ENCODE assay signal across 10 cellular contexts in the genomic region with DNA sequence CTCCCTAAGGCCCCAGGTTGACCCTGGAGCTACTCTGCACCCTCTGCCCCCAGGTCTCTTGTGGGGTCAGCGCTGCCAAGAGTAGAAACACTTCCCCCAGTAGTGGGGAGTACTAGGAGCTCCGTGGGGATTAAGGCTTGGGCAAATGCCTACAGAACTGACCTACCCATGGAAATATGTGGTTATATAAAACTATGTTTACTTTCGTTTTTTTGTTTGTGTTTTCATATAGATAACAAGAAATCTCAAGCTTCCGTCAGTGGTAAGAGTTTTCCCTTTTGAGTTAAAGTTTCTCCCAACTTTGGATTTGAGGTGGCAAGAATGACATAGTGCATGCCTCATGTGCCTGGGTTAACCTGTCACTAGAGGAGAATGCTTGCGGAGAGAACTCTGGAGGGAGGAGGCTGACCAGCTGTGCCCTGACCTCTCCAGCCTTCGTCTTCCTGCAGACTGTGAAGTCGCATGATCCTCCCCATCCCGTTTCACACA. TPM values are rescaled to one million over a fixed set of nuclear protein-coding genes. Genes with fewer than 3 reads are reported as not detected.
DNase-seq lines count a peak whose midpoint lies in the region; ATAC-seq and TF ChIP-seq lines count a peak whose summit lies in the region.
"Had no signal": no experiment of that assay in that cellular context is flagged by ENCODE, and none has a peak within 500 bp of the region (broad histone marks: within the 10 kb centered on the region; RNA-seq: fewer than 3 reads in every experiment).

No MANE protein-coding gene starts in this region.

- peak overlapping the region; percentile 18 for H3K4me3 ChIP-seq in CD8-positive, alpha-beta T cell (ENCODE audit: low read depth, low read length)
- no peak overlapping the region for H3K4me3 ChIP-seq in rectal smooth muscle tissue (ENCODE audit: low read length)

- peaks cover 98% of the 10 kb centered on the region for H3K4me1 ChIP-seq in CD8-positive, alpha-beta T cell (ENCODE audit: insufficient read depth, low read length)
- peaks cover 40% of the 10 kb centered on the region for H3K4me1 ChIP-seq in rectal smooth muscle tissue (ENCODE audit: control insufficient read depth, insufficient read depth, low read length)

- no peak for ATAC-seq in CD8-positive, alpha-beta T cell
- no peak for ATAC-seq in activated naive CD8-positive, alpha-beta T cell treated with anti-CD3 and anti-CD28 coated beads, Interleukin-2, amount 10 ng/mL, durations not matched to agents 7 days and 5 days (ENCODE audit: low read depth)
- ATAC-seq in left cardiac atrium (peak; percentile 1 to 17), HG03354 (IDR thresholded peaks at IDR 0.05; ENCODE audit: poor library complexity, severe bottlenecking, unreplicated experiment) (no peak), HG02852 (IDR thresholded peaks at IDR 0.05; ENCODE audit: unreplicated experiment) (no peak)

- POLR2A ChIA-PET in CD8-positive, alpha-beta T cell (lab: Charles Lee): interaction anchor here (1.0 to 14.9 kb wide), 5 partner anchors 15 to 44 kb away, joined by 3 to 308 read pairs (median 3); partner anchors contain the start of gene MED15
- POLR2A ChIA-PET in activated naive CD8-positive, alpha-beta T cell treated with anti-CD3 and anti-CD28 coated beads, Interleukin-2, amount 10 ng/mL, durations not matched to agents 7 days and 5 days (lab: Charles Lee): interaction anchor here (3.8 kb wide), 1 partner anchor 44 kb away, joined by 33 read pairs; the partner anchor contains the start of gene MED15

- peak overlapping the region; percentile 86 for H3K27ac ChIP-seq in CD8-positive, alpha-beta T cell (ENCODE audit: low read depth, low read length)
- H3K27ac ChIP-seq in rectal smooth muscle tissue (ENCODE audit: low read depth, low read length): peak overlapping the region; percentile 98

- no peaks in the 10 kb centered on the region for H3K27me3 ChIP-seq in CD8-positive, alpha-beta T cell (ENCODE audit: insufficient read depth, low read length)
- no peaks in the 10 kb centered on the region for H3K27me3 ChIP-seq in rectal smooth muscle tissue (ENCODE audit: control insufficient read depth, insufficient read depth, low read length)

- H3K9me3 ChIP-seq in CD8-positive, alpha-beta T cell (ENCODE audit: low read length): no peaks in the 10 kb centered on the region

- H3K9ac ChIP-seq in rectal smooth muscle tissue (ENCODE audit: low read length): no peak overlapping the region

- intact Hi-C loops in CD8-positive, alpha-beta T cell (cut with DNase I, micrococcal nuclease): no loop called here
- intact Hi-C loops in left cardiac atrium (cut with DNase I): loop anchor here in 1 of 2 donors (10.0 kb wide), 1 partner anchor 48 kb away; the partner anchor contains the start of gene MED15

- H3K36me3 ChIP-seq in CD8-positive, alpha-beta T cell (ENCODE audit: insufficient read depth, low read length): peaks cover 13% of the 10 kb centered on the region
- peaks cover 11% of the 10 kb centered on the region for H3K36me3 ChIP-seq in rectal smooth muscle tissue (ENCODE audit: control insufficient read depth, insufficient read depth, low read length)

- no peaks in the 10 kb centered on the region for H3K9me3 Mint-ChIP-seq in CD8-positive, alpha-beta T cell
- H3K9me3 Mint-ChIP-seq in activated naive CD8-positive, alpha-beta T cell treated with anti-CD3 and anti-CD28 coated beads, Interleukin-2, amount 10 ng/mL, durations not matched to agents 7 days and 5 days: no peaks in the 10 kb centered on the region
- peaks cover 2% of the 10 kb centered on the region for H3K9me3 Mint-ChIP-seq in glutamatergic neuron (ENCODE audit: unreplicated experiment)

- no peaks in the 10 kb centered on the region for H3K27me3 Mint-ChIP-seq in CD8-positive, alpha-beta T cell (ENCODE audit: low read depth)
- no peaks in the 10 kb centered on the region for H3K27me3 Mint-ChIP-seq in activated naive CD8-positive, alpha-beta T cell treated with anti-CD3 and anti-CD28 coated beads, Interleukin-2, amount 10 ng/mL, durations not matched to agents 7 days and 5 days
- H3K27me3 Mint-ChIP-seq in glutamatergic neuron (ENCODE audit: unreplicated experiment): no peaks in the 10 kb centered on the region

- H3K4me3 Mint-ChIP-seq in CD8-positive, alpha-beta T cell: peak overlapping the region; percentile 89
- H3K4me3 Mint-ChIP-seq in activated naive CD8-positive, alpha-beta T cell treated with anti-CD3 and anti-CD28 coated beads, Interleukin-2, amount 10 ng/mL, durations not matched to agents 7 days and 5 days: no peak overlapping the region
- no peak overlapping the region for H3K4me3 Mint-ChIP-seq in glutamatergic neuron (ENCODE audit: unreplicated experiment)

- DNase-seq in CD8-positive, alpha-beta T cell: no peak
- DNase-seq in activated naive CD8-positive, alpha-beta T cell treated with anti-CD3 and anti-CD28 coated beads, Interleukin-2, amount 10 ng/mL, durations not matched to agents 7 days and 5 days: no peak
- DNase-seq in left cardiac atrium: peak; percentile 32
- no peak for DNase-seq in NCI-H524 treated with DMSO at 0.1 percent for 48 hours (lab: John Stamatoyannopoulos, UW)
- no peak for DNase-seq in glutamatergic neuron
- DNase-seq: DND-41, NCI-H446 had no signal

- H3K27ac Mint-ChIP-seq in CD8-positive, alpha-beta T cell: peak overlapping the region; percentile 97
- peak overlapping the region; percentile 100 for H3K27ac Mint-ChIP-seq in activated naive CD8-positive, alpha-beta T cell treated with anti-CD3 and anti-CD28 coated beads, Interleukin-2, amount 10 ng/mL, durations not matched to agents 7 days and 5 days
- H3K27ac Mint-ChIP-seq in glutamatergic neuron (ENCODE audit: unreplicated experiment): no peak overlapping the region

- H3K4me1 Mint-ChIP-seq in CD8-positive, alpha-beta T cell (ENCODE audit: low read depth): peaks cover 98% of the 10 kb centered on the region
- peaks cover 70% of the 10 kb centered on the region for H3K4me1 Mint-ChIP-seq in activated naive CD8-positive, alpha-beta T cell treated with anti-CD3 and anti-CD28 coated beads, Interleukin-2, amount 10 ng/mL, durations not matched to agents 7 days and 5 days
- peaks cover 29% of the 10 kb centered on the region for H3K4me1 Mint-ChIP-seq in glutamatergic neuron (ENCODE audit: low read depth, unreplicated experiment)

- no peak for TF ChIP-seq CTCF in CD8-positive, alpha-beta T cell (IDR thresholded peaks at IDR 0.05)
- TF ChIP-seq CTCF in glutamatergic neuron (IDR thresholded peaks at IDR 0.05; ENCODE audit: partially characterized antibody, unreplicated experiment): no peak

- H3K36me3 Mint-ChIP-seq in CD8-positive, alpha-beta T cell: peaks cover 65% of the 10 kb centered on the region
- H3K36me3 Mint-ChIP-seq in activated naive CD8-positive, alpha-beta T cell treated with anti-CD3 and anti-CD28 coated beads, Interleukin-2, amount 10 ng/mL, durations not matched to agents 7 days and 5 days: peaks cover 46% of the 10 kb centered on the region
- peaks cover 8% of the 10 kb centered on the region for H3K36me3 Mint-ChIP-seq in glutamatergic neuron (ENCODE audit: unreplicated experiment)

- CTCF ChIA-PET in CD8-positive, alpha-beta T cell (lab: Charles Lee): interaction anchor here (1.2 to 21.5 kb wide), 6 partner anchors 14 to 44 kb away, joined by 3 to 382 read pairs (median 4); partner anchors contain the start of gene MED15

RNA-seq across cellular contexts. Expression of gene MED15, which starts 45.5 kb away (rescaled TPM):
- 100 to 1,000 TPM; 316 TPM for total RNA-seq in CD8-positive, alpha-beta T cell
- total RNA-seq in activated naive CD8-positive, alpha-beta T cell treated with anti-CD3 and anti-CD28 coated beads, Interleukin-2, amount 10 ng/mL, durations not matched to agents 7 days and 5 days: 100 to 1,000 TPM; 227 to 233 TPM
- total RNA-seq in left cardiac atrium: 10 to 100 TPM; 42.7 to 47.9 TPM
- 83.6 TPM for total RNA-seq in glutamatergic neuron (ENCODE audit: unreplicated experiment)

RNA-seq across cellular contexts. Expression of gene KLHL22, which starts 57.4 kb away (rescaled TPM):
- total RNA-seq in CD8-positive, alpha-beta T cell: 10 to 100 TPM; 24.6 to 27.3 TPM
- total RNA-seq in activated naive CD8-positive, alpha-beta T cell treated with anti-CD3 and anti-CD28 coated beads, Interleukin-2, amount 10 ng/mL, durations not matched to agents 7 days and 5 days: 10 to 100 TPM; 31.7 to 37.3 TPM
- total RNA-seq in left cardiac atrium (10 to 100 TPM; 18.7 to 19.6 TPM), glutamatergic neuron (ENCODE audit: unreplicated experiment) (20.2 TPM)

Comparison
In these comparisons a context has a peak if more than half of its experiments do, and no peak if none do; other contexts are left out.
1. ATAC-seq: peak in left cardiac atrium (2 of 2); none in CD8-positive, alpha-beta T cell (single experiment), activated naive CD8-positive, alpha-beta T cell treated with anti-CD3 and anti-CD28 coated beads, Interleukin-2, amount 10 ng/mL, durations not matched to agents 7 days and 5 days (single experiment), HG03354 (single experiment) and HG02852 (single experiment).